ENCODE assay signal across 1 cellular context in genomic region chr20:54773643-54774000, GRCh38.
TF ChIP-seq lines count a peak whose summit lies in the region.

No MANE protein-coding gene starts in this region.

TF ChIP-seq in GM12878, 131 proteins besides CTCF, POLR2A, EP300 and RAD21 (continued from another document):
- TF ChIP-seq ZNF592 (IDR thresholded peaks at IDR 0.05): no peak
- 0 out of 4 replicates have a peak, but pooled peaks of 1 of the 2 experiments have one; percentile 20 for TF ChIP-seq ETV6 (conservative IDR thresholded peaks at IDR 0.05 in 1 of 2, IDR thresholded peaks at IDR 0.05 in 1 of 2; ENCODE audit: borderline replicate concordance in 1 of 2, low read depth in 1 of 2)
- peak; percentile 26; the same call in 1 of the 2 replicates for TF ChIP-seq NFXL1 (IDR thresholded peaks at IDR 0.05; ENCODE audit: borderline replicate concordance)
- no peak for TF ChIP-seq YY1 (IDR thresholded peaks at IDR 0.05; ENCODE audit: low read depth, low read length)
